In genomic region chr10:113000876-113001598, GRCh38 we compare ENCODE assay signal across 13 cellular contexts. TPM values are rescaled to one million over a fixed set of nuclear protein-coding genes. Genes with fewer than 3 reads are reported as not detected.
A peak's percentile ranks its signal among the peaks of the same experiment; 100 is the strongest.
DNase-seq lines count a peak whose midpoint lies in the region; ATAC-seq and TF ChIP-seq lines count a peak whose summit lies in the region.
"Had no signal": no experiment of that assay in that cellular context is flagged by ENCODE, and none has a peak within 500 bp of the region (broad histone marks: within the 10 kb centered on the region; RNA-seq: fewer than 3 reads in every experiment).

No MANE protein-coding gene starts in this region.

- H3K36me3 ChIP-seq in OCI-LY1 (ENCODE audit: insufficient read depth, low read length), result no peaks in the 10 kb centered on the region
- peaks cover 0 to 5% (median 0%) of the 10 kb centered on the region in 3 donors for H3K36me3 ChIP-seq in esophagus squamous epithelium
- H3K36me3 ChIP-seq in lower lobe of right lung, result no peaks in the 10 kb centered on the region
- H3K36me3 ChIP-seq in Karpas-422 (ENCODE audit: insufficient read depth, low read length), result no peaks in the 10 kb centered on the region

- H3K9me3 ChIP-seq in OCI-LY1 (ENCODE audit: low read length) (no peaks in the 10 kb centered on the region), esophagus squamous epithelium (no peaks in the 10 kb centered on the region), lower lobe of right lung (no peaks in the 10 kb centered on the region), Karpas-422 (ENCODE audit: low read length) (no peaks in the 10 kb centered on the region)

- intact Hi-C loops in esophagus squamous epithelium (cut with DNase I), result no loop called here
- intact Hi-C loops in lower lobe of right lung (cut with DNase I), result no loop called here

- H3K9me2 ChIP-seq in OCI-LY1 (ENCODE audit: low read depth, low read length) (no peaks in the 10 kb centered on the region), Karpas-422 (replicated peaks; ENCODE audit: insufficient read depth, low read length) (no peaks in the 10 kb centered on the region)

- H3K4me1 ChIP-seq in OCI-LY1 (ENCODE audit: insufficient read depth, low read length, severe bottlenecking) (peaks cover 87% of the 10 kb centered on the region), esophagus squamous epithelium (peaks cover 6 to 57% (median 26%) of the 10 kb centered on the region in 3 donors), lower lobe of right lung (peaks cover 40% of the 10 kb centered on the region), Karpas-422 (ENCODE audit: low read length) (no peaks in the 10 kb centered on the region)

- H4K20me1 ChIP-seq in OCI-LY1 (ENCODE audit: insufficient read depth, low read length), result no peaks in the 10 kb centered on the region
- no peaks in the 10 kb centered on the region for H4K20me1 ChIP-seq in Karpas-422 (ENCODE audit: insufficient read depth, low read depth, low read length)

- H3K4me2 ChIP-seq in OCI-LY1 (ENCODE audit: low read length) (no peak overlapping the region), Karpas-422 (ENCODE audit: low read depth, low read length, poor library complexity, severe bottlenecking) (no peak overlapping the region)

- no peak for TF ChIP-seq POLR2A in esophagus squamous epithelium (IDR thresholded peaks at IDR 0.05)

- H2AFZ ChIP-seq in OCI-LY1 (ENCODE audit: low read length) (no peak overlapping the region), Karpas-422 (ENCODE audit: low read length) (no peak overlapping the region)

- H3K9ac ChIP-seq in OCI-LY1 (ENCODE audit: low read length) (no peak overlapping the region), Karpas-422 (ENCODE audit: low read length) (no peak overlapping the region)

- H3K27ac ChIP-seq in OCI-LY1 (ENCODE audit: low read depth, low read length, poor library complexity, severe bottlenecking) (peak overlapping the region; percentile 5), esophagus squamous epithelium (peak overlapping the region; percentile 12 to 72 (median 28)), lower lobe of right lung (peak overlapping the region; percentile 3), substantia nigra (ENCODE audit: low read depth, low read length, poor library complexity, severe bottlenecking) (peak overlapping the region; percentile 35), Karpas-422 (ENCODE audit: low read length) (no peak overlapping the region)

- H3K79me2 ChIP-seq in OCI-LY1 (ENCODE audit: insufficient read depth, low read length) (peaks cover 20% of the 10 kb centered on the region; the same call in 1 of the 2 replicates), Karpas-422 (ENCODE audit: low read length) (no peaks in the 10 kb centered on the region)

- no peak overlapping the region for H3K4me3 ChIP-seq in OCI-LY1 (ENCODE audit: low read depth, low read length, poor library complexity, severe bottlenecking)
- no peak overlapping the region for H3K4me3 ChIP-seq in esophagus squamous epithelium
- no peak overlapping the region for H3K4me3 ChIP-seq in lower lobe of right lung
- no peak overlapping the region for H3K4me3 ChIP-seq in Karpas-422 (ENCODE audit: low read length)

- DNase-seq in esophagus squamous epithelium (lab: John Stamatoyannopoulos, UW), result no peak
- DNase-seq in lower lobe of right lung, result peak; percentile 58
- no peak for DNase-seq in substantia nigra (lab: John Stamatoyannopoulos, UW)
- no peak for DNase-seq in hepatic stellate cell (ENCODE audit: low spot score)
- DNase-seq in Karpas-422, result no peak
- DNase-seq in activated T-cell treated with anti-CD3 and anti-CD28 coated beads for 4 hours, result no peak
- DNase-seq: CD4-positive, alpha-beta memory T cell; head of caudate nucleus; NCI-H510A; SIG-M5; stimulated activated CD4-positive, alpha-beta T cell treated with anti-CD3 and anti-CD28 coated beads, Interleukin-4, amount 100 ng/mL, for 24 hours had no signal

- WGBS in esophagus squamous epithelium, 2 donors, result 32 to 44% methylated on average over 7 to 12 of the region's 14 CpGs

- H3F3A ChIP-seq in OCI-LY1 (ENCODE audit: insufficient read depth, low read length), result no peaks in the 10 kb centered on the region

- no peak for TF ChIP-seq CTCF in OCI-LY1 (IDR thresholded peaks at IDR 0.05; ENCODE audit: low read length)
- peak in 3 of 6 experiments; percentile 29 to 44 (median 38) for TF ChIP-seq CTCF in esophagus squamous epithelium (IDR thresholded peaks at IDR 0.05)
- no peak for TF ChIP-seq CTCF in lower lobe of right lung (IDR thresholded peaks at IDR 0.05)

- peak; percentile 83 to 90 for ATAC-seq in lower lobe of right lung
- no peak for ATAC-seq in HG03095 (IDR thresholded peaks at IDR 0.05; ENCODE audit: unreplicated experiment)

- H3K27me3 ChIP-seq in OCI-LY1 (ENCODE audit: insufficient read depth, low read length), result no peaks in the 10 kb centered on the region
- H3K27me3 ChIP-seq in esophagus squamous epithelium, result no peaks in the 10 kb centered on the region
- no peaks in the 10 kb centered on the region for H3K27me3 ChIP-seq in lower lobe of right lung (ENCODE audit: low read depth)
- no peaks in the 10 kb centered on the region for H3K27me3 ChIP-seq in Karpas-422 (ENCODE audit: low read length)

RNA-seq across cellular contexts. Expression of gene TCF7L2, which starts 51.0 kb away (rescaled TPM):
- 10 to 100 TPM in 1 of 4 donors, 1 to 10 TPM in 3; 4.0 to 13.2 (median 6.4) TPM for total RNA-seq in esophagus squamous epithelium
- total RNA-seq in lower lobe of right lung, result 71.2 TPM
- 0.07 TPM in 1 of 2 replicates, not detected in the other for total RNA-seq in Karpas-422 (2014; rRNA removed; shearing (Covaris generic); ENCODE audit: low replicate concordance)
